ENCODE assay signal across 31 cellular contexts in the genomic region with DNA sequence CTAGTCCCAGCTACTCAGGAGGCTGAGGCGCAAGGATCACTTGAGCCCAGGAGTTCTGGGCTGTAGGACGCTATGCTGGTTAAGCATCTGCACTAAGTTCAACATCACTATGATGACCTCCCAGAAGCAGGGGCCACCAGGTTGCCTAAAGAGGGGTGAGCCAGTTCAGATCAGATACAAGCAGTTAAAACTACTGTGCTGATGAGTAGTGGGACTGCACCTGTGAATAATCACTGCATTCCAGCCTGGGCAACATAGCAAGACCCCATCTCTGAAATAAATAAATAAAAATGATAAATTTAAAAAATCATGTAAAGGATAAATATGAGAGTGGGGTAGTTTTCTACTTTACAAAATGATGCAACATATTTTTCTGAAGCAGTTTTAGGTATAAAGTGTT.
"Had no signal": no experiment of that assay in that cellular context is flagged by ENCODE, and none has a peak within 500 bp of the region (broad histone marks: within the 10 kb centered on the region; RNA-seq: fewer than 3 reads in every experiment).

No MANE protein-coding gene starts in this region.

- H3K27me3 ChIP-seq: ascending aorta, cardiac muscle cell had no signal

- H3K4me3 ChIP-seq: ascending aorta, cardiac muscle cell had no signal

- H3K36me3 ChIP-seq: ascending aorta, cardiac muscle cell, WERI-Rb-1 had no signal

- H3K9me3 ChIP-seq: ascending aorta had no signal

- DNase-seq: activated B cell treated with CpG ODN at 0.5 μM for 24 hours; activated CD4-positive, alpha-beta memory T cell treated with anti-CD3 and anti-CD28 coated beads for 36 hours; activated CD4-positive, alpha-beta T cell treated with anti-CD3 and anti-CD28 coated beads for 4 hours; activated CD4-positive, alpha-beta T cell treated with anti-CD3 and anti-CD28 coated beads, Interleukin-2, amount 10 ng/mL, durations not matched to agents 24 days and 14 days; activated CD4-positive, alpha-beta T cell treated with anti-CD3 and anti-CD28 coated beads, Interleukin-2, amount 50 U/mL, for 1 hour; activated CD4-positive, alpha-beta T cell treated with anti-CD3 and anti-CD28 coated beads, Interleukin-2, amount 50 U/mL, for 4 hours; activated CD4-positive, CD25-positive, alpha-beta regulatory T cell treated with anti-CD3 and anti-CD28 coated beads, Interleukin-2, amount 50 U/mL, for 72 hours; activated CD8-positive, alpha-beta memory T cell treated with anti-CD3 and anti-CD28 coated beads, Interleukin-2, amount 50 U/mL, for 4 hours; activated CD8-positive, alpha-beta T cell treated with anti-CD3 and anti-CD28 coated beads for 36 hours; activated effector memory CD4-positive, alpha-beta T cell treated with anti-CD3 and anti-CD28 coated beads, Interleukin-2, amount 50 U/mL, for 16 hours; activated naive CD4-positive, alpha-beta T cell treated with anti-CD3 and anti-CD28 coated beads, Interleukin-2, amount 10 ng/mL, durations not matched to agents 7 days and 5 days; activated naive CD4-positive, alpha-beta T cell treated with Interleukin-2 at 50 U/mL for 16 hours; activated naive CD8-positive, alpha-beta T cell treated with anti-CD3 and anti-CD28 coated beads, Interleukin-2, amount 10 ng/mL, durations not matched to agents 7 days and 5 days; activated naive CD8-positive, alpha-beta T cell treated with anti-CD3 and anti-CD28 coated beads, Interleukin-2, amount 50 U/mL, for 24 hours; activated T-cell treated with anti-CD3 and anti-CD28 coated beads for 4 hours; activated T-cell treated with anti-CD3 and anti-CD28 coated beads, Interleukin-2, amount 50 U/mL, for 1 hour; activated T-cell treated with anti-CD3 and anti-CD28 coated beads, Interleukin-2, amount 50 U/mL, for 4 hours; activated T-cell treated with anti-CD3 and anti-CD28 coated beads, Interleukin-2, amount 50 U/mL, for 72 hours; amygdala; anterior cingulate cortex; caudate nucleus; cerebellar nuclear complex; T-helper 1 cell; T-helper 2 cell; T-helper 9 cell; WERI-Rb-1 had no signal

- ATAC-seq: activated CD8-positive, alpha-beta T cell treated with anti-CD3 and anti-CD28 coated beads for 36 hours; activated naive CD8-positive, alpha-beta T cell treated with anti-CD3 and anti-CD28 coated beads, Interleukin-2, amount 50 U/mL, for 24 hours; activated T-cell treated with anti-CD3 and anti-CD28 coated beads, Interleukin-2, amount 50 U/mL, for 4 hours; activated T-cell treated with anti-CD3 and anti-CD28 coated beads, Interleukin-2, amount 50 U/mL, for 72 hours; activated T-helper 17 cell treated with anti-CD3 and anti-CD28 coated beads, Interleukin-2, amount 50 U/mL, for 72 hours had no signal

- H3K27ac ChIP-seq: ascending aorta, cardiac muscle cell, WERI-Rb-1 had no signal

- FAIRE-seq: bronchial epithelial cell, TTC549 had no signal
